Comparison of ENCODE assay signal across 9 cellular contexts in genomic region chr6:56757585-56757984, GRCh38.
A peak's percentile ranks its signal among the peaks of the same experiment; 100 is the strongest.
DNase-seq lines count a peak whose midpoint lies in the region; ATAC-seq and TF ChIP-seq lines count a peak whose summit lies in the region.
"Had no signal": no experiment of that assay in that cellular context is flagged by ENCODE, and none has a peak within 500 bp of the region (broad histone marks: within the 10 kb centered on the region; RNA-seq: fewer than 3 reads in every experiment).

No MANE protein-coding gene starts in this region.

- no peak overlapping the region for H3K27ac Mint-ChIP-seq in CD4-positive, alpha-beta memory T cell
- no peak overlapping the region for H3K27ac Mint-ChIP-seq in activated CD4-positive, alpha-beta memory T cell treated with anti-CD3 and anti-CD28 coated beads for 36 hours

- no peaks in the 10 kb centered on the region for H3K27me3 Mint-ChIP-seq in CD4-positive, alpha-beta memory T cell
- no peaks in the 10 kb centered on the region for H3K27me3 Mint-ChIP-seq in activated CD4-positive, alpha-beta memory T cell treated with anti-CD3 and anti-CD28 coated beads for 36 hours

- H3K4me3 ChIP-seq in right atrium auricular region, result no peak overlapping the region
- no peak overlapping the region for H3K4me3 ChIP-seq in uterus
- H3K4me3 ChIP-seq in CD4-positive, alpha-beta memory T cell (ENCODE audit: low read length in 2 of 2), result no peak overlapping the region

- peaks cover 0 to 58% of the 10 kb centered on the region in 2 donors for H3K4me1 ChIP-seq in right atrium auricular region
- H3K4me1 ChIP-seq in uterus, result no peaks in the 10 kb centered on the region
- no peaks in the 10 kb centered on the region for H3K4me1 ChIP-seq in CD4-positive, alpha-beta memory T cell (ENCODE audit: insufficient read depth, low read length)

- TF ChIP-seq CTCF in right atrium auricular region (IDR thresholded peaks at IDR 0.05), result peak in 1 of 2 donors; percentile 57
- no peak for TF ChIP-seq CTCF in uterus (IDR thresholded peaks at IDR 0.05)

- H3K27ac ChIP-seq in right atrium auricular region (no peak overlapping the region), uterus (no peak overlapping the region)
- H3K27ac ChIP-seq in CD4-positive, alpha-beta memory T cell (ENCODE audit: low read depth, low read length), result no peak overlapping the region

- CTCF ChIA-PET in CD4-positive, alpha-beta memory T cell (lab: Charles Lee; ENCODE audit: partially characterized antibody), result interaction anchor here (1.6 kb wide), 1 partner anchor 13 kb away, joined by 4 read pairs; no protein-coding TSS in a partner anchor
- CTCF ChIA-PET in activated CD4-positive, alpha-beta memory T cell treated with anti-CD3 and anti-CD28 coated beads for 36 hours (lab: Charles Lee), result interaction anchor here (1.2 kb wide), 1 partner anchor 48 kb away, joined by 4 read pairs; no protein-coding TSS in a partner anchor

- H3K36me3 Mint-ChIP-seq in CD4-positive, alpha-beta memory T cell, result no peaks in the 10 kb centered on the region
- no peaks in the 10 kb centered on the region for H3K36me3 Mint-ChIP-seq in activated CD4-positive, alpha-beta memory T cell treated with anti-CD3 and anti-CD28 coated beads for 36 hours

- ATAC-seq in Right ventricle myocardium superior (ENCODE audit: poor library complexity), result peak; percentile 35
- ATAC-seq in HG02852 (IDR thresholded peaks at IDR 0.05; ENCODE audit: unreplicated experiment), result no peak

- intact Hi-C loops in Right ventricle myocardium superior (cut with DNase I), result loop anchor here (5.0 kb wide), 1 partner anchor 45 kb away; no protein-coding TSS in a partner anchor
- intact Hi-C loops in uterus (cut with DNase I; ENCODE audit: low total_unique reads), result no loop called here
- intact Hi-C loops in CD4-positive, alpha-beta memory T cell (cut with micrococcal nuclease), result no loop called here
- intact Hi-C loops in activated CD4-positive, alpha-beta memory T cell treated with anti-CD3 and anti-CD28 coated beads for 36 hours (cut with micrococcal nuclease), result loop anchor here (5.0 kb wide), 1 partner anchor 50 kb away; no protein-coding TSS in a partner anchor

- H3K36me3 ChIP-seq in right atrium auricular region, result no peaks in the 10 kb centered on the region
- no peaks in the 10 kb centered on the region for H3K36me3 ChIP-seq in uterus
- H3K36me3 ChIP-seq in CD4-positive, alpha-beta memory T cell (ENCODE audit: insufficient read depth, low read length), result no peaks in the 10 kb centered on the region

- H3K9me3 Mint-ChIP-seq in CD4-positive, alpha-beta memory T cell, result peaks cover 0 to 2% (median 0%) of the 10 kb centered on the region in 8 donors
- no peaks in the 10 kb centered on the region for H3K9me3 Mint-ChIP-seq in activated CD4-positive, alpha-beta memory T cell treated with anti-CD3 and anti-CD28 coated beads for 36 hours

- H3K4me1 Mint-ChIP-seq in CD4-positive, alpha-beta memory T cell, result peaks cover 0 to 1% (median 0%) of the 10 kb centered on the region in 4 donors
- H3K4me1 Mint-ChIP-seq in activated CD4-positive, alpha-beta memory T cell treated with anti-CD3 and anti-CD28 coated beads for 36 hours (ENCODE audit: low read depth), result peaks cover 5% of the 10 kb centered on the region

- POLR2A ChIA-PET in CD4-positive, alpha-beta memory T cell (lab: Charles Lee; ENCODE audit: partially characterized antibody), result no interaction called here
- POLR2A ChIA-PET in activated CD4-positive, alpha-beta memory T cell treated with anti-CD3 and anti-CD28 coated beads for 36 hours (lab: Charles Lee), result no interaction called here

- H3K4me3 Mint-ChIP-seq in CD4-positive, alpha-beta memory T cell, result no peak overlapping the region
- H3K4me3 Mint-ChIP-seq in activated CD4-positive, alpha-beta memory T cell treated with anti-CD3 and anti-CD28 coated beads for 36 hours, result no peak overlapping the region

- DNase-seq in Right ventricle myocardium superior (no peak), right atrium auricular region (ENCODE audit: low spot score) (no peak), SK-N-DZ (ENCODE audit: low spot score) (peak; percentile 16), hippocampal formation (lab: John Stamatoyannopoulos, UW) (peak; percentile 36 to 62), uterus (no peak)
- no peak for DNase-seq in CD4-positive, alpha-beta memory T cell
- DNase-seq in activated CD4-positive, alpha-beta memory T cell treated with anti-CD3 and anti-CD28 coated beads for 36 hours, result no peak
- DNase-seq: DND-41 had no signal

- H3K27me3 ChIP-seq in right atrium auricular region, result no peaks in the 10 kb centered on the region
- no peaks in the 10 kb centered on the region for H3K27me3 ChIP-seq in uterus
- H3K27me3 ChIP-seq in CD4-positive, alpha-beta memory T cell (ENCODE audit: insufficient read depth, low read length), result no peaks in the 10 kb centered on the region

- H3K9me3 ChIP-seq in right atrium auricular region, result no peaks in the 10 kb centered on the region
- H3K9me3 ChIP-seq in uterus, result no peaks in the 10 kb centered on the region
- H3K9me3 ChIP-seq in CD4-positive, alpha-beta memory T cell (ENCODE audit: control insufficient read depth in 1 of 2, low read length in 2 of 2), result no peaks in the 10 kb centered on the region

- no peak for TF ChIP-seq POLR2A in uterus (IDR thresholded peaks at IDR 0.05)

Comparison
In these comparisons a context has a peak if more than half of its experiments do, and no peak if none do; other contexts are left out.
1. DNase-seq: peak in SK-N-DZ (single experiment) and hippocampal formation (2 of 2); none in Right ventricle myocardium superior (single experiment), right atrium auricular region (single experiment), uterus (0 of 2), CD4-positive, alpha-beta memory T cell (0 of 5) and activated CD4-positive, alpha-beta memory T cell treated with anti-CD3 and anti-CD28 coated beads for 36 hours (single experiment).
2. intact Hi-C loops: an anchor here in Right ventricle myocardium superior (5.0 kb wide) and activated CD4-positive, alpha-beta memory T cell treated with anti-CD3 and anti-CD28 coated beads for 36 hours (5.0 kb wide); none called in uterus and CD4-positive, alpha-beta memory T cell.